In the genomic region with DNA sequence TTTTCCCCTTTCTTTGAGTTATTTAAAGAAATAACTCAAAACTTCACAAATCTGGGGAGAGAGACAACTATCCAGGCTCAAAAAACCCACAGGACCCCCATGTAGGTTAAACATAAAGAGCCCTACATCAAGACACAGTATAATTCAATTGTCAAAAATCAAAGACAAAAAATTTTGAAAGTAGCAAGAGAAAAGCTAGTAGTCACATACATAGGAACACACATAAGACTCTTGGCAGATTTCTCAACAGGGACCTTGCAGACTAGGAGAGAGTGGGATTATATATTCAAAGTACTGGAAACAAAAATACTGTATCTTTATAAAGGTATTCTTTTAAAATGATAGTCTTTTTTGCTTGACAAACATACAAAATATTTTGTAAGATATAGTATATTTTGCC, we compare ENCODE assay signal across 8 cellular contexts.
"Had no signal": no experiment of that assay in that cellular context is flagged by ENCODE, and none has a peak within 500 bp of the region (broad histone marks: within the 10 kb centered on the region; RNA-seq: fewer than 3 reads in every experiment).

No MANE protein-coding gene starts in this region.

- ATAC-seq: GM12878 had no signal

- H3K4me3 ChIP-seq: GM12878 had no signal

- FAIRE-seq: G401.6, GM12878, GM12891, GM12892, GM18507, GM19239 had no signal

- DNase-seq: GDM1, GF-D8 had no signal
